ENCODE assay signal across 15 cellular contexts in the genomic region with DNA sequence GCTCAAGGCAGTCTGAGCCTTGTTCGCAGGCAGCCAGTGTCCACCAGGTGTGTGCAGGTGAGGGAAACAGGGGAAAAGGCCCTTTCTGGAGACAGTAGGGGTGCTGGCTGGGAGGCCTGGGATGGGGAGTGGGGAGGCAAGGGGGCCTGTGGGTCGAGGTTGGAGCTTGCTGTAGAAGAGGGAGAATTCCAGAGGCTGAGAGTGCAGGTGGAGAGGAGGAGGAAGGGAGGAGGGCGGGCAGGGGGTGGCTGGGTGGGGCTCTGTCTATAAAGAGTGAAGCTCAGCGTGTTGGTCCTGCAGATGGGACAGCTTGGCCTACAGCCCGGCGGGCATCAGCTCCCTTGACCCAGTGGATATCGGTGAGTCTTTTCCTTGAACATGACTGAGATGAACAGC. TPM values are rescaled to one million over a fixed set of nuclear protein-coding genes. Genes with fewer than 3 reads are reported as not detected.
DNase-seq lines count a peak whose midpoint lies in the region; ATAC-seq and TF ChIP-seq lines count a peak whose summit lies in the region.
"Had no signal": no experiment of that assay in that cellular context is flagged by ENCODE, and none has a peak within 500 bp of the region (broad histone marks: within the 10 kb centered on the region; RNA-seq: fewer than 3 reads in every experiment).

A gene with protein sequence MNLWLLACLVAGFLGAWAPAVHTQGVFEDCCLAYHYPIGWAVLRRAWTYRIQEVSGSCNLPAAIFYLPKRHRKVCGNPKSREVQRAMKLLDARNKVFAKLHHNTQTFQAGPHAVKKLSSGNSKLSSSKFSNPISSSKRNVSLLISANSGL (plus strand): TSS at position 297 of the 396 bp plus-strand sequence. CDS start 290 bp downstream, outside the sequence.

- peak within 1 kb of the TSS; percentile 1 to 28 (median 26) for H3K27ac Mint-ChIP-seq in CD4-positive, CD25-positive, alpha-beta regulatory T cell
- peak within 1 kb of the TSS; percentile 97 for H3K27ac Mint-ChIP-seq in activated CD8-positive, alpha-beta T cell treated with anti-CD3 and anti-CD28 coated beads, Interleukin-2, amount 10 ng/mL, durations not matched to agents 7 days and 5 days
- H3K27ac Mint-ChIP-seq in naive thymus-derived CD8-positive, alpha-beta T cell: peak within 1 kb of the TSS in 8 of 10 donors; percentile 36 to 89 (median 80)

- no peak for ATAC-seq in CD4-positive, CD25-positive, alpha-beta regulatory T cell (ENCODE audit: low read depth in 2 of 2)
- no peak for ATAC-seq in activated CD8-positive, alpha-beta T cell treated with anti-CD3 and anti-CD28 coated beads, Interleukin-2, amount 10 ng/mL, durations not matched to agents 7 days and 5 days
- ATAC-seq in naive thymus-derived CD8-positive, alpha-beta T cell: no peak
- ATAC-seq in GM21390 (IDR thresholded peaks at IDR 0.05; ENCODE audit: unreplicated experiment): no peak
- ATAC-seq: sciatic nerve had no signal

- H3K9me3 Mint-ChIP-seq in CD4-positive, CD25-positive, alpha-beta regulatory T cell: no peaks in the 10 kb centered on the region
- no peaks in the 10 kb centered on the region for H3K9me3 Mint-ChIP-seq in activated CD8-positive, alpha-beta T cell treated with anti-CD3 and anti-CD28 coated beads, Interleukin-2, amount 10 ng/mL, durations not matched to agents 7 days and 5 days (ENCODE audit: insufficient read depth)
- H3K9me3 Mint-ChIP-seq in naive thymus-derived CD8-positive, alpha-beta T cell: no peaks in the 10 kb centered on the region

- no peaks in the 10 kb centered on the region for H3K36me3 ChIP-seq in CD4-positive, CD25-positive, alpha-beta regulatory T cell (ENCODE audit: control insufficient read depth, insufficient read depth, low read length)
- H3K36me3 ChIP-seq: esophagus squamous epithelium, vagina had no signal

- POLR2A ChIA-PET in activated CD8-positive, alpha-beta T cell treated with anti-CD3 and anti-CD28 coated beads, Interleukin-2, amount 10 ng/mL, durations not matched to agents 7 days and 5 days (lab: Charles Lee): no interaction called here
- POLR2A ChIA-PET in naive thymus-derived CD8-positive, alpha-beta T cell (lab: Charles Lee): no interaction called here

- no peaks in the 10 kb centered on the region for H3K36me3 Mint-ChIP-seq in CD4-positive, CD25-positive, alpha-beta regulatory T cell
- no peaks in the 10 kb centered on the region for H3K36me3 Mint-ChIP-seq in activated CD8-positive, alpha-beta T cell treated with anti-CD3 and anti-CD28 coated beads, Interleukin-2, amount 10 ng/mL, durations not matched to agents 7 days and 5 days (ENCODE audit: low read depth)
- H3K36me3 Mint-ChIP-seq in naive thymus-derived CD8-positive, alpha-beta T cell: no peaks in the 10 kb centered on the region

- no peaks in the 10 kb centered on the region for H3K27me3 ChIP-seq in CD4-positive, CD25-positive, alpha-beta regulatory T cell (ENCODE audit: control insufficient read depth, insufficient read depth, low read length)
- H3K27me3 ChIP-seq: vagina had no signal

- DNase-seq in CD4-positive, CD25-positive, alpha-beta regulatory T cell: no peak
- DNase-seq in GM12865 (ENCODE audit: low read depth) (no peak), NCI-H187 treated with DMSO at 0.1 percent for 48 hours (lab: John Stamatoyannopoulos, UW) (no peak), midbrain (lab: John Stamatoyannopoulos, UW) (no peak)
- DNase-seq in activated CD8-positive, alpha-beta T cell treated with anti-CD3 and anti-CD28 coated beads, Interleukin-2, amount 10 ng/mL, durations not matched to agents 7 days and 5 days: no peak
- peak in 1 of 10 donors; percentile 43 for DNase-seq in naive thymus-derived CD8-positive, alpha-beta T cell
- DNase-seq: effector CD4-positive, alpha-beta T cell; esophagus squamous epithelium; GF-D8; NCI-H345 had no signal

- no peak for TF ChIP-seq CTCF in GM12865 (IDR thresholded peaks at IDR 0.05; ENCODE audit: insufficient read depth, low read depth, low read length, missing control alignments)

- CTCF ChIA-PET in activated CD8-positive, alpha-beta T cell treated with anti-CD3 and anti-CD28 coated beads, Interleukin-2, amount 10 ng/mL, durations not matched to agents 7 days and 5 days (lab: Charles Lee): no interaction called here

- no peak within 1 kb of the TSS for H3K27ac ChIP-seq in CD4-positive, CD25-positive, alpha-beta regulatory T cell (ENCODE audit: insufficient read depth, low read length, poor library complexity, severe bottlenecking)
- H3K27ac ChIP-seq: esophagus squamous epithelium, vagina had no signal

- peaks cover 13% of the 10 kb centered on the region for H3K4me1 ChIP-seq in CD4-positive, CD25-positive, alpha-beta regulatory T cell (ENCODE audit: control insufficient read depth, insufficient read depth, low read length, poor library complexity, severe bottlenecking)

- H3K4me3 Mint-ChIP-seq in CD4-positive, CD25-positive, alpha-beta regulatory T cell: peak within 1 kb of the TSS in 2 of 4 donors; percentile 41
- H3K4me3 Mint-ChIP-seq in activated CD8-positive, alpha-beta T cell treated with anti-CD3 and anti-CD28 coated beads, Interleukin-2, amount 10 ng/mL, durations not matched to agents 7 days and 5 days: peak within 1 kb of the TSS; percentile 64
- H3K4me3 Mint-ChIP-seq in naive thymus-derived CD8-positive, alpha-beta T cell: peak within 1 kb of the TSS in 8 of 10 donors; percentile 1 to 60 (median 10)

- no peak within 1 kb of the TSS for H3K4me3 ChIP-seq in CD4-positive, CD25-positive, alpha-beta regulatory T cell (ENCODE audit: low read depth, low read length)
- H3K4me3 ChIP-seq in GM12865 (ENCODE audit: low read depth, low read length): peak within 1 kb of the TSS; percentile 27
- H3K4me3 ChIP-seq: esophagus squamous epithelium, vagina had no signal

- peaks cover 8% of the 10 kb centered on the region for H3K27me3 Mint-ChIP-seq in CD4-positive, CD25-positive, alpha-beta regulatory T cell
- peaks cover 7% of the 10 kb centered on the region for H3K27me3 Mint-ChIP-seq in activated CD8-positive, alpha-beta T cell treated with anti-CD3 and anti-CD28 coated beads, Interleukin-2, amount 10 ng/mL, durations not matched to agents 7 days and 5 days (ENCODE audit: low read depth)
- peaks cover 0 to 2% (median 0%) of the 10 kb centered on the region in 5 donors for H3K27me3 Mint-ChIP-seq in naive thymus-derived CD8-positive, alpha-beta T cell

- peaks cover 0 to 15% (median 6%) of the 10 kb centered on the region in 4 donors for H3K4me1 Mint-ChIP-seq in CD4-positive, CD25-positive, alpha-beta regulatory T cell
- peaks cover 38% of the 10 kb centered on the region for H3K4me1 Mint-ChIP-seq in activated CD8-positive, alpha-beta T cell treated with anti-CD3 and anti-CD28 coated beads, Interleukin-2, amount 10 ng/mL, durations not matched to agents 7 days and 5 days (ENCODE audit: low read depth)
- H3K4me1 Mint-ChIP-seq in naive thymus-derived CD8-positive, alpha-beta T cell: peaks cover 6 to 27% (median 21%) of the 10 kb centered on the region in 4 donors

- no peaks in the 10 kb centered on the region for H3K9me3 ChIP-seq in CD4-positive, CD25-positive, alpha-beta regulatory T cell (ENCODE audit: control insufficient read depth in 2 of 2, low read length in 2 of 2)
- H3K9me3 ChIP-seq: esophagus squamous epithelium, vagina had no signal

RNA-seq across cellular contexts. Expression of the gene that starts here (rescaled TPM):
- not detected for total RNA-seq in CD4-positive, CD25-positive, alpha-beta regulatory T cell
- polyA plus RNA-seq in CD4-positive, CD25-positive, alpha-beta regulatory T cell: under 1 TPM in 1 of 4 donors, not detected in 3; 0.48 TPM
- total RNA-seq in activated CD8-positive, alpha-beta T cell treated with anti-CD3 and anti-CD28 coated beads, Interleukin-2, amount 10 ng/mL, durations not matched to agents 7 days and 5 days: 10 to 100 TPM in 1 of 2 experiments, 1 to 10 TPM in 1; 10.0 to 10.2 TPM
- total RNA-seq in naive thymus-derived CD8-positive, alpha-beta T cell: not detected
- polyA plus RNA-seq in naive thymus-derived CD8-positive, alpha-beta T cell: under 1 TPM in 2 of 3 donors, not detected in 1; 0.22 to 0.36 TPM
- total RNA-seq: esophagus squamous epithelium, mononuclear cell, osteocyte, sciatic nerve, vagina had no signal

Comparison
In these comparisons a context has a peak if more than half of its experiments do, and no peak if none do; other contexts are left out.
1. RNA of the gene that starts here (total RNA-seq): 10.0 to 10.2 TPM in activated CD8-positive, alpha-beta T cell treated with anti-CD3 and anti-CD28 coated beads, Interleukin-2, amount 10 ng/mL, durations not matched to agents 7 days and 5 days; not detected in CD4-positive, CD25-positive, alpha-beta regulatory T cell (single experiment) and not detected in naive thymus-derived CD8-positive, alpha-beta T cell; every median in the first group is over 10 times any median in the second.
2. H3K27ac Mint-ChIP-seq: peak in every context shown above with its lines; median percentile 97 in activated CD8-positive, alpha-beta T cell treated with anti-CD3 and anti-CD28 coated beads, Interleukin-2, amount 10 ng/mL, durations not matched to agents 7 days and 5 days; 80 in naive thymus-derived CD8-positive, alpha-beta T cell; 26 in CD4-positive, CD25-positive, alpha-beta regulatory T cell.